23 cellular contexts compared by ENCODE assay signal in genomic region chr12:89965993-89966392, GRCh38.
"Had no signal": no experiment of that assay in that cellular context is flagged by ENCODE, and none has a peak within 500 bp of the region (broad histone marks: within the 10 kb centered on the region; RNA-seq: fewer than 3 reads in every experiment).

No MANE protein-coding gene starts in this region.

- H3K4me1 ChIP-seq: body of pancreas, gastrocnemius medialis, left ventricle myocardium inferior, right lobe of liver, upper lobe of left lung had no signal

- ATAC-seq: activated CD8-positive, alpha-beta T cell treated with anti-CD3 and anti-CD28 coated beads, Interleukin-2, amount 10 ng/mL, durations not matched to agents 7 days and 5 days; body of pancreas; gastrocnemius medialis; naive thymus-derived CD4-positive, alpha-beta T cell; right lobe of liver had no signal

- H3K27ac ChIP-seq: body of pancreas, cardiac muscle cell, esophagus squamous epithelium, gastrocnemius medialis, left ventricle myocardium inferior, right lobe of liver, skin epidermis, thoracic aorta, upper lobe of left lung, WERI-Rb-1 had no signal

- DNase-seq: activated CD4-positive, alpha-beta T cell treated with anti-CD3 and anti-CD28 coated beads for 1 hour; activated CD4-positive, alpha-beta T cell treated with anti-CD3 and anti-CD28 coated beads, Interleukin-2, amount 50 U/mL, for 1 hour; activated CD8-positive, alpha-beta T cell treated with anti-CD3 and anti-CD28 coated beads, Interleukin-2, amount 10 ng/mL, durations not matched to agents 7 days and 5 days; activated gamma-delta T cell treated with Interleukin-2 at 50 U/mL for 16 hours; anterior cingulate cortex; body of pancreas; cortex of kidney; endodermal cell; esophagus squamous epithelium; gastrocnemius medialis; hippocampal formation; kidney glomerular epithelial cell; left ventricle myocardium inferior; naive thymus-derived CD4-positive, alpha-beta T cell; occipital lobe; right lobe of liver; stimulated activated CD4-positive, alpha-beta T cell treated with anti-CD3 and anti-CD28 coated beads, Interleukin-2, amount 100 ng/mL, for 24 hours; stimulated activated naive CD4-positive, alpha-beta T cell; upper lobe of left lung; WERI-Rb-1 had no signal

- H3K36me3 ChIP-seq: cardiac muscle cell, esophagus squamous epithelium, gastrocnemius medialis, left ventricle myocardium inferior, right lobe of liver, thoracic aorta, upper lobe of left lung, WERI-Rb-1 had no signal

- H3K9me3 ChIP-seq: body of pancreas, esophagus squamous epithelium, gastrocnemius medialis, left ventricle myocardium inferior, right lobe of liver, thoracic aorta, upper lobe of left lung had no signal

- H3K27me3 ChIP-seq: body of pancreas, cardiac muscle cell, esophagus squamous epithelium, gastrocnemius medialis, right lobe of liver, upper lobe of left lung had no signal

- H3K4me3 ChIP-seq: body of pancreas, cardiac muscle cell, esophagus squamous epithelium, gastrocnemius medialis, left ventricle myocardium inferior, right lobe of liver, skin epidermis, thoracic aorta, upper lobe of left lung had no signal
